Comparison of ENCODE assay signal across 1 cellular context in the genomic region with DNA sequence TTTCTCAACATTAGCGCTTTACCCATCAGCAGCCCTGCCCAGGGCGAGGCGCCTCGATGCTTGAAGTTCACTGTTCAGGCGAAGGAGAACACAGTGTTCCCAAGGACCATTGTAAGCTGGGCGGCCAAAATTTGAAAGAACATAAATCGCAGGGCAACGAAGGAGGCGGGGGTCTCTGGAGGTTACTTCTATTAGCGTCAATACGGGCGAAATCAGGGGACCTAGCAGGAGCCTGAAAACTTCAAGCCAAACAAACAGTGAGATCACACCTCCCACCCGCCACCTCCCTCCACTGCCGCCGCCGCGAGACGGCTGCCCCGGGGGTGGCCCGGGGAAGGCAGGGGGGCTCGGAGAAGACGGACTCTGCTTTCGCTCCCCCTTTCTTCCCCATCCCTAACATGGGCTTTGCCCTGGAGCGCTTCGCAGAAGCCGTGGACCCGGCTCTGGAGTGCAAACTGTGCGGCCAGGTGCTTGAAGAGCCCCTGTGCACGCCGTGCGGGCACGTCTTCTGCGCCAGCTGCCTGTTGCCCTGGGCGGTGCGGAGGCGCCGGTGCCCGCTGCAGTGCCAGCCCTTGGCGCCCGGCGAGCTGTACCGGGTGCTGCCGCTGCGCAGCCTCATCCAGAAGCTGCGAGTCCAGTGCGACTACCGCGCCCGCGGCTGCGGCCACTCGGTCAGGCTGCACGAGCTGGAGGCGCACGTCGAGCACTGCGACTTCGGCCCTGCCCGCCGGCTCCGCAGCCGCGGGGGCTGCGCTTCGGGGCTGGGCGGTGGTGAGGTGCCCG.
TF ChIP-seq lines count a peak whose summit lies in the region.

A gene (plus strand): TSS at position 263 of the 783 bp plus-strand sequence.

TF ChIP-seq in liver, 16 proteins besides CTCF, POLR2A, EP300 and RAD21 (continued from another document):
- TF ChIP-seq SP1 (IDR thresholded peaks at IDR 0.05) (no peak), FOXA1 (IDR thresholded peaks at IDR 0.05) (no peak)
